Comparison of ENCODE assay signal across 20 cellular contexts in the genomic region with DNA sequence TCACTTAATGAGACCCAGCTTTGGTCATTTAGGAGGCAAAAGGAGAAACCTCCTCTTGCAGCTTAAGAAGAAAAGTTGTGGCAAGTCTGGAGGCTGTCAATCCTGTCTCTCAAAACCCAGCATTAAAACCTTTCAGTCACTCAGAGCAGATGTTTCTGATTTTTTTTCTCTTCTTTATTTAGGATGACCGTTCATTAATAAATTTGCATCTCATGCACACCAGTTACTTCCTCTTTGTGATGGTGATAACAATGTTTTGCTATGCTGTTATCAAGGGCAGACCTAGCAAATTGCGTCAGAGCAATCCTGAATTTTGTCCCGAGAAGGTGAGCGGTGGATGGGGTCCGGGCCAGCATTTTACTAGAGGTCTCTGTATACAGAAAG. TPM values are rescaled to one million over a fixed set of nuclear protein-coding genes. Genes with fewer than 3 reads are reported as not detected.
DNase-seq lines count a peak whose midpoint lies in the region; ATAC-seq and TF ChIP-seq lines count a peak whose summit lies in the region.
"Had no signal": no experiment of that assay in that cellular context is flagged by ENCODE, and none has a peak within 500 bp of the region (broad histone marks: within the 10 kb centered on the region; RNA-seq: fewer than 3 reads in every experiment).

No MANE protein-coding gene starts in this region.

- H3K4me2 ChIP-seq in GM23338 (no peak overlapping the region), skeletal muscle satellite cell (ENCODE audit: low read length) (peak overlapping the region; percentile 44)

- TF ChIP-seq CTCF in GM23338 (conservative IDR thresholded peaks at IDR 0.05; ENCODE audit: low read depth in 2 of 2), result no peak
- no peak for TF ChIP-seq CTCF in RWPE2 (IDR thresholded peaks at IDR 0.05; ENCODE audit: poor library complexity, severe bottlenecking)
- no peak for TF ChIP-seq CTCF in endodermal cell (conservative IDR thresholded peaks at IDR 0.05)

- H4K20me1 ChIP-seq in GM23338 (replicated peaks; ENCODE audit: insufficient read depth), result 0 out of 2 replicates have a peak, but pooled peaks cover 4% of the 10 kb centered on the region

- peaks cover 27% of the 10 kb centered on the region for H3K36me3 ChIP-seq in GM23338 (ENCODE audit: insufficient read depth)
- H3K36me3 ChIP-seq in RWPE2 (ENCODE audit: low read depth), result peaks cover 90% of the 10 kb centered on the region
- peaks cover 81% of the 10 kb centered on the region for H3K36me3 ChIP-seq in endodermal cell (ENCODE audit: control insufficient read depth, insufficient read depth, low read length)
- peaks cover 77% of the 10 kb centered on the region for H3K36me3 ChIP-seq in skeletal muscle satellite cell (ENCODE audit: insufficient read depth, low read length)

- H3K4me3 ChIP-seq in GM23338 (no peak overlapping the region), RWPE2 (ENCODE audit: severe bottlenecking) (no peak overlapping the region), endodermal cell (ENCODE audit: low read length) (no peak overlapping the region), skeletal muscle satellite cell (ENCODE audit: low read length) (no peak overlapping the region)
- H3K4me3 ChIP-seq: lower lobe of right lung, testis had no signal

- H3K4me1 ChIP-seq in GM23338 (ENCODE audit: insufficient read depth) (no peaks in the 10 kb centered on the region), RWPE2 (ENCODE audit: insufficient read depth, poor library complexity, severe bottlenecking) (peaks cover 14% of the 10 kb centered on the region), endodermal cell (ENCODE audit: control insufficient read depth, insufficient read depth, low read length) (no peaks in the 10 kb centered on the region), skeletal muscle satellite cell (ENCODE audit: control insufficient read depth, insufficient read depth, low read length) (peaks cover 30% of the 10 kb centered on the region)
- H3K4me1 ChIP-seq: lower lobe of right lung, testis had no signal

- H3K27ac ChIP-seq in GM23338 (ENCODE audit: low read depth) (0 out of 2 replicates have a peak overlapping the region, but pooled peaks have one; percentile 14), RWPE2 (ENCODE audit: poor library complexity, severe bottlenecking) (peak overlapping the region; percentile 81), endodermal cell (ENCODE audit: low read depth, low read length) (no peak overlapping the region)
- H3K27ac ChIP-seq: lower lobe of right lung, testis had no signal

- ATAC-seq in GM23338, result no peak
- ATAC-seq in RWPE2 (ENCODE audit: low read depth), result no peak
- ATAC-seq: activated naive CD8-positive, alpha-beta T cell treated with anti-CD3 and anti-CD28 coated beads, Interleukin-2, amount 50 U/mL, for 24 hours; T-cell had no signal

- H2AFZ ChIP-seq in GM23338, result no peak overlapping the region

- H3K36me3 Mint-ChIP-seq in GM23338 (ENCODE audit: low read depth) (peaks cover 64% of the 10 kb centered on the region), endodermal cell (ENCODE audit: low read depth) (peaks cover 69% of the 10 kb centered on the region)

- H3K4me1 Mint-ChIP-seq in GM23338, result 0 out of 3 replicates have a peak, but pooled peaks cover 5% of the 10 kb centered on the region
- H3K4me1 Mint-ChIP-seq in endodermal cell, result no peaks in the 10 kb centered on the region
- H3K4me1 Mint-ChIP-seq: activated CD4-positive, alpha-beta T cell treated with anti-CD3 and anti-CD28 coated beads, Interleukin-2, amount 10 ng/mL, durations not matched to agents 24 days and 14 days; activated naive CD8-positive, alpha-beta T cell treated with anti-CD3 and anti-CD28 coated beads, Interleukin-2, amount 50 U/mL, for 24 hours; T-cell had no signal

- H3K9me3 ChIP-seq in RWPE2 (ENCODE audit: severe bottlenecking), result no peaks in the 10 kb centered on the region
- no peaks in the 10 kb centered on the region for H3K9me3 ChIP-seq in endodermal cell (ENCODE audit: control insufficient read depth, low read length)
- no peaks in the 10 kb centered on the region for H3K9me3 ChIP-seq in skeletal muscle satellite cell (replicated peaks; ENCODE audit: low read length)
- H3K9me3 ChIP-seq: lower lobe of right lung, testis had no signal

- H3K4me3 Mint-ChIP-seq in GM23338 (no peak overlapping the region), endodermal cell (no peak overlapping the region)
- H3K4me3 Mint-ChIP-seq: activated CD4-positive, alpha-beta T cell treated with anti-CD3 and anti-CD28 coated beads, Interleukin-2, amount 10 ng/mL, durations not matched to agents 24 days and 14 days; activated naive CD8-positive, alpha-beta T cell treated with anti-CD3 and anti-CD28 coated beads, Interleukin-2, amount 50 U/mL, for 24 hours; T-cell had no signal

- H3K27me3 Mint-ChIP-seq in GM23338 (ENCODE audit: insufficient read depth, low read depth, poor library complexity) (peaks cover 7% of the 10 kb centered on the region), endodermal cell (ENCODE audit: insufficient read depth) (no peaks in the 10 kb centered on the region)
- H3K27me3 Mint-ChIP-seq: activated CD4-positive, alpha-beta T cell treated with anti-CD3 and anti-CD28 coated beads, Interleukin-2, amount 10 ng/mL, durations not matched to agents 24 days and 14 days; activated naive CD8-positive, alpha-beta T cell treated with anti-CD3 and anti-CD28 coated beads, Interleukin-2, amount 50 U/mL, for 24 hours; T-cell had no signal

- H3K9me2 ChIP-seq in GM23338 (ENCODE audit: insufficient read depth), result no peaks in the 10 kb centered on the region

- H3F3A ChIP-seq in GM23338 (replicated peaks; ENCODE audit: low read depth), result no peaks in the 10 kb centered on the region; the same call in 1 of the 2 replicates

- H3K27ac Mint-ChIP-seq in GM23338, result peak overlapping the region; percentile 43; the same call in 1 of the 2 replicates
- H3K27ac Mint-ChIP-seq in endodermal cell, result peak overlapping the region; percentile 72
- H3K27ac Mint-ChIP-seq: activated CD4-positive, alpha-beta T cell treated with anti-CD3 and anti-CD28 coated beads, Interleukin-2, amount 10 ng/mL, durations not matched to agents 24 days and 14 days; activated naive CD8-positive, alpha-beta T cell treated with anti-CD3 and anti-CD28 coated beads, Interleukin-2, amount 50 U/mL, for 24 hours; activated T-helper 2 cell treated with anti-CD3 and anti-CD28 coated beads, Interferon-gamma antibody, Interleukin-2, Interleukin-4, amounts not matched to agents 10 μg/mL and 5 μg/mL and 100 μg/mL, durations not matched to agents 14 hours and 24 hours and 36 hours; T-cell had no signal

- H3K27me3 ChIP-seq in GM23338 (ENCODE audit: insufficient read depth) (no peaks in the 10 kb centered on the region), RWPE2 (ENCODE audit: insufficient read depth, poor library complexity, severe bottlenecking) (no peaks in the 10 kb centered on the region), endodermal cell (ENCODE audit: control insufficient read depth, insufficient read depth, low read length, poor library complexity, severe bottlenecking) (no peaks in the 10 kb centered on the region), skeletal muscle satellite cell (ENCODE audit: control insufficient read depth, insufficient read depth, low read length) (no peaks in the 10 kb centered on the region)
- H3K27me3 ChIP-seq: testis had no signal

- H3K9ac ChIP-seq in endodermal cell (ENCODE audit: extremely low read depth, low read length, poor library complexity, severe bottlenecking) (no peak overlapping the region), skeletal muscle satellite cell (ENCODE audit: low read depth, low read length) (no peak overlapping the region)

- H3K9me3 Mint-ChIP-seq in GM23338, result no peaks in the 10 kb centered on the region
- H3K9me3 Mint-ChIP-seq in endodermal cell, result no peaks in the 10 kb centered on the region
- H3K9me3 Mint-ChIP-seq: activated CD4-positive, alpha-beta T cell treated with anti-CD3 and anti-CD28 coated beads, Interleukin-2, amount 10 ng/mL, durations not matched to agents 24 days and 14 days; activated naive CD8-positive, alpha-beta T cell treated with anti-CD3 and anti-CD28 coated beads, Interleukin-2, amount 50 U/mL, for 24 hours; activated T-helper 2 cell treated with anti-CD3 and anti-CD28 coated beads, Interferon-gamma antibody, Interleukin-2, Interleukin-4, amounts not matched to agents 10 μg/mL and 5 μg/mL and 100 μg/mL, durations not matched to agents 14 hours and 24 hours and 36 hours; T-cell had no signal

- DNase-seq in GM23338 (ENCODE audit: low spot score) (no peak), RWPE2 (ENCODE audit: low spot score) (no peak), endodermal cell (no peak), NCI-H1092 treated with DMSO at 0.1 percent for 48 hours (lab: John Stamatoyannopoulos, UW) (no peak), NCI-H1417 (lab: John Stamatoyannopoulos, UW) (no peak)
- DNase-seq in activated CD8-positive, alpha-beta memory T cell treated with anti-CD3 and anti-CD28 coated beads, Interleukin-2, amount 50 U/mL, for 48 hours, result no peak
- DNase-seq in activated CD4-positive, alpha-beta T cell treated with anti-CD3 and anti-CD28 coated beads, Interleukin-2, amount 50 U/mL, for 4 hours, result no peak
- DNase-seq: activated CD4-positive, alpha-beta T cell treated with anti-CD3 and anti-CD28 coated beads, Interleukin-2, amount 10 ng/mL, durations not matched to agents 24 days and 14 days; activated naive CD8-positive, alpha-beta T cell treated with anti-CD3 and anti-CD28 coated beads, Interleukin-2, amount 50 U/mL, for 24 hours; DMS79 treated with DMSO at 0.1 percent for 48 hours; Kasumi-1; lower lobe of right lung; NCI-H1105 treated with DMSO at 0.1 percent for 48 hours; NCI-H2107; NCI-H526; SHP77; T-cell; testis had no signal

- WGBS in endodermal cell (ENCODE audit: insufficient coverage in 1 of 2, insufficient read length in 1 of 2), 2 experiments, result 91 to 98% methylated on average over 4 to 5 of the region's 5 CpGs

- H3K79me2 ChIP-seq in GM23338 (replicated peaks; ENCODE audit: insufficient read depth), result no peaks in the 10 kb centered on the region

RNA-seq across cellular contexts. Expression of a gene that starts 32.0 kb away (rescaled TPM):
- total RNA-seq in GM23338 (2014; rRNA removed; shearing (Covaris generic)), result 63.5 and 73.7 TPM in 2 replicates
- 35.3 and 40.2 TPM in 2 replicates for polyA plus RNA-seq in GM23338 (2016; fragmentation: Nextera tagmentation; extraction: Ambion mirVana)
- total RNA-seq in endodermal cell, result 10 to 100 TPM; 77.9 to 79.8 TPM
- 46.3 TPM for polyA plus RNA-seq in endodermal cell (2013, experiment 1 of 2)
- polyA plus RNA-seq in endodermal cell (2013, experiment 2 of 2), result 47.2 TPM
- 76.6 and 101 TPM in 2 replicates for total RNA-seq in skeletal muscle satellite cell (2012; rRNA removed)

RNA-seq across cellular contexts. Expression of a gene that starts 42.4 kb away (rescaled TPM):
- 14.4 and 20.5 TPM in 2 replicates for total RNA-seq in GM23338 (2014; rRNA removed; shearing (Covaris generic))
- 32.7 and 34.4 TPM in 2 replicates for polyA plus RNA-seq in GM23338 (2016; fragmentation: Nextera tagmentation; extraction: Ambion mirVana)
- 10 to 100 TPM; 22.6 to 28.5 TPM for total RNA-seq in endodermal cell
- polyA plus RNA-seq in endodermal cell (2013, experiment 1 of 2), result 37.9 TPM
- polyA plus RNA-seq in endodermal cell (2013, experiment 2 of 2), result 35.9 TPM
- total RNA-seq in skeletal muscle satellite cell (2012; rRNA removed), result 82.4 and 109 TPM in 2 replicates

RNA-seq across cellular contexts. Expression of a gene that starts 43.6 kb away (rescaled TPM):
- total RNA-seq in GM23338 (2014; rRNA removed; shearing (Covaris generic)), result 18.1 and 20.7 TPM in 2 replicates
- polyA plus RNA-seq in GM23338 (2016; fragmentation: Nextera tagmentation; extraction: Ambion mirVana), result 13.8 and 15.2 TPM in 2 replicates
- 10 to 100 TPM; 17.8 to 18.7 TPM for total RNA-seq in endodermal cell
- polyA plus RNA-seq in endodermal cell (2013, experiment 1 of 2), result 19.4 TPM
- 16.5 TPM for polyA plus RNA-seq in endodermal cell (2013, experiment 2 of 2)
- 9.6 and 16.0 TPM in 2 replicates for total RNA-seq in skeletal muscle satellite cell (2012; rRNA removed)
